25 cellular contexts compared by ENCODE assay signal in the genomic region with DNA sequence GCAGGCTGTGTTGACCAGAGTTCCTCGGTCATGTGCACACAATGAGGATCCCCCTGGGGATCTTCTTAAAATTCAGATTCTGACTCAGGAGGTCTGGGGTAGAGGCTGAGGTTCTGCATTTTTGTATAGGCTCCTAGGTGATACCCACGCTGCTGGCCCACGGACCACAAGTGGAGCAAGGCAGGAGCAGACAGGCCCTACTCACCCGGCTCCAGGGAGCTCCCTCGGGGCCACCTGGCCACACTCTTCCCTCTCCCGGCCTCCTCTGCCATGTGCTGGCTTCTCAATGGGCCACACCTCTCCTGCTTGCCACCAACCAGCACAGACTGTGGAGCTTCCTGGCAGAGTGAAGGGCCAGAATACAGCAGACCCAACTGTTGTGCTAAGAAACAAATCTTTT. TPM values are rescaled to one million over a fixed set of nuclear protein-coding genes. Genes with fewer than 3 reads are reported as not detected.
DNase-seq lines count a peak whose midpoint lies in the region; ATAC-seq and TF ChIP-seq lines count a peak whose summit lies in the region.
"Had no signal": no experiment of that assay in that cellular context is flagged by ENCODE, and none has a peak within 500 bp of the region (broad histone marks: within the 10 kb centered on the region; RNA-seq: fewer than 3 reads in every experiment).

No MANE protein-coding gene starts in this region.

- peak overlapping the region; percentile 60 to 79 for H3K27ac Mint-ChIP-seq in activated naive CD4-positive, alpha-beta T cell treated with anti-CD3 and anti-CD28 coated beads, Interleukin-2, amount 50 U/mL, for 72 hours
- H3K27ac Mint-ChIP-seq in activated naive CD4-positive, alpha-beta T cell treated with anti-CD3 and anti-CD28 coated beads for 36 hours, result no peak overlapping the region
- no peak overlapping the region for H3K27ac Mint-ChIP-seq in natural killer cell treated with Interleukin-12 subunit alpha and Interleukin-12 subunit beta and Interleukin-15 and Interleukin-18, amount 100 ng/mL, for 72 hours
- H3K27ac Mint-ChIP-seq in natural killer cell, result peak overlapping the region in 1 of 2 donors; percentile 59
- peak overlapping the region; percentile 80 for H3K27ac Mint-ChIP-seq in T-helper 17 cell
- peak overlapping the region; percentile 88 for H3K27ac Mint-ChIP-seq in stimulated activated effector memory CD8-positive, alpha-beta T cell treated with anti-CD3 and anti-CD28 coated beads, Interleukin-12 subunit alpha, Interleukin-12 subunit beta, amount 100 ng/mL, for 72 hours
- no peak overlapping the region for H3K27ac Mint-ChIP-seq in CD8-positive, alpha-beta memory T cell
- H3K27ac Mint-ChIP-seq: CD14-positive monocyte, GM23338, HFFc6 had no signal

- intact Hi-C loops in activated naive CD4-positive, alpha-beta T cell treated with anti-CD3 and anti-CD28 coated beads for 36 hours (cut with micrococcal nuclease), result no loop called here
- intact Hi-C loops in natural killer cell (cut with micrococcal nuclease), result no loop called here

- DNase-seq in activated naive CD4-positive, alpha-beta T cell treated with anti-CD3 and anti-CD28 coated beads, Interleukin-2, amount 50 U/mL, for 72 hours (ENCODE audit: low spot score in 2 of 2), result no peak
- no peak for DNase-seq in activated naive CD4-positive, alpha-beta T cell treated with anti-CD3 and anti-CD28 coated beads for 36 hours
- no peak for DNase-seq in natural killer cell treated with Interleukin-12 subunit alpha and Interleukin-12 subunit beta and Interleukin-15 and Interleukin-18, amount 100 ng/mL, for 72 hours (ENCODE audit: low spot score)
- DNase-seq in natural killer cell, result no peak
- DNase-seq in T-helper 17 cell, result no peak
- DNase-seq in stimulated activated effector memory CD8-positive, alpha-beta T cell treated with anti-CD3 and anti-CD28 coated beads, Interleukin-12 subunit alpha, Interleukin-12 subunit beta, amount 100 ng/mL, for 72 hours (ENCODE audit: low spot score in 2 of 2), result no peak
- DNase-seq in CD8-positive, alpha-beta memory T cell, result no peak
- DNase-seq: 8988T; ACHN; AML-193; BE2C; Calu3; CD4-positive, alpha-beta T cell; COR-L47; DMS53; DMS79 treated with DMSO at 0.1 percent for 48 hours; GF-D8; HFFc6 had no signal

- H3K27ac ChIP-seq in CD8-positive, alpha-beta memory T cell (ENCODE audit: low read depth, low read length), result no peak overlapping the region
- H3K27ac ChIP-seq: A549; BLaER1 treated with 17β-estradiol and CSF1 and Interleukin-3, amounts not matched to agents 10 nM and 100 nM had no signal

- H3K4me3 Mint-ChIP-seq in activated naive CD4-positive, alpha-beta T cell treated with anti-CD3 and anti-CD28 coated beads for 36 hours, result no peak overlapping the region
- H3K4me3 Mint-ChIP-seq in natural killer cell treated with Interleukin-12 subunit alpha and Interleukin-12 subunit beta and Interleukin-15 and Interleukin-18, amount 100 ng/mL, for 72 hours, result no peak overlapping the region
- no peak overlapping the region for H3K4me3 Mint-ChIP-seq in natural killer cell
- H3K4me3 Mint-ChIP-seq in T-helper 17 cell, result no peak overlapping the region
- no peak overlapping the region for H3K4me3 Mint-ChIP-seq in stimulated activated effector memory CD8-positive, alpha-beta T cell treated with anti-CD3 and anti-CD28 coated beads, Interleukin-12 subunit alpha, Interleukin-12 subunit beta, amount 100 ng/mL, for 72 hours
- H3K4me3 Mint-ChIP-seq in CD8-positive, alpha-beta memory T cell, result no peak overlapping the region
- H3K4me3 Mint-ChIP-seq: CD14-positive monocyte; CD4-positive, alpha-beta T cell; GM23338; HFFc6 had no signal

- H3K4me1 ChIP-seq in CD8-positive, alpha-beta memory T cell (ENCODE audit: insufficient read depth, low read length), result no peaks in the 10 kb centered on the region
- H3K4me1 ChIP-seq: A549, BE2C, HAP-1 had no signal

- POLR2A ChIA-PET in CD8-positive, alpha-beta memory T cell (lab: Charles Lee), result no interaction called here

- peaks cover 8% of the 10 kb centered on the region for H3K4me1 Mint-ChIP-seq in activated naive CD4-positive, alpha-beta T cell treated with anti-CD3 and anti-CD28 coated beads for 36 hours (ENCODE audit: low read depth)
- peaks cover 0 to 13% of the 10 kb centered on the region in 2 donors for H3K4me1 Mint-ChIP-seq in natural killer cell treated with Interleukin-12 subunit alpha and Interleukin-12 subunit beta and Interleukin-15 and Interleukin-18, amount 100 ng/mL, for 72 hours (ENCODE audit: low read depth in 2 of 2)
- H3K4me1 Mint-ChIP-seq in natural killer cell, result peaks cover 6 to 11% of the 10 kb centered on the region in 2 donors
- H3K4me1 Mint-ChIP-seq in T-helper 17 cell, result peaks cover 13% of the 10 kb centered on the region
- H3K4me1 Mint-ChIP-seq in stimulated activated effector memory CD8-positive, alpha-beta T cell treated with anti-CD3 and anti-CD28 coated beads, Interleukin-12 subunit alpha, Interleukin-12 subunit beta, amount 100 ng/mL, for 72 hours, result peaks cover 5% of the 10 kb centered on the region
- H3K4me1 Mint-ChIP-seq in CD8-positive, alpha-beta memory T cell, result peaks cover 0 to 4% (median 2%) of the 10 kb centered on the region in 3 donors
- H3K4me1 Mint-ChIP-seq: GM23338 had no signal

- H3K9me3 Mint-ChIP-seq in activated naive CD4-positive, alpha-beta T cell treated with anti-CD3 and anti-CD28 coated beads, Interleukin-2, amount 50 U/mL, for 72 hours, result peaks cover 0 to 4% of the 10 kb centered on the region in 2 donors
- H3K9me3 Mint-ChIP-seq in activated naive CD4-positive, alpha-beta T cell treated with anti-CD3 and anti-CD28 coated beads for 36 hours, result no peaks in the 10 kb centered on the region
- no peaks in the 10 kb centered on the region for H3K9me3 Mint-ChIP-seq in natural killer cell treated with Interleukin-12 subunit alpha and Interleukin-12 subunit beta and Interleukin-15 and Interleukin-18, amount 100 ng/mL, for 72 hours
- H3K9me3 Mint-ChIP-seq in natural killer cell, result no peaks in the 10 kb centered on the region
- H3K9me3 Mint-ChIP-seq in stimulated activated effector memory CD8-positive, alpha-beta T cell treated with anti-CD3 and anti-CD28 coated beads, Interleukin-12 subunit alpha, Interleukin-12 subunit beta, amount 100 ng/mL, for 72 hours, result no peaks in the 10 kb centered on the region
- no peaks in the 10 kb centered on the region for H3K9me3 Mint-ChIP-seq in CD8-positive, alpha-beta memory T cell
- H3K9me3 Mint-ChIP-seq: CD4-positive, alpha-beta T cell; GM23338; HFFc6 had no signal

- peak; percentile 4 to 21 for ATAC-seq in activated naive CD4-positive, alpha-beta T cell treated with anti-CD3 and anti-CD28 coated beads, Interleukin-2, amount 50 U/mL, for 72 hours
- peak; percentile 34 to 39 for ATAC-seq in natural killer cell treated with Interleukin-12 subunit alpha and Interleukin-12 subunit beta and Interleukin-15 and Interleukin-18, amount 100 ng/mL, for 72 hours
- ATAC-seq in natural killer cell (no peak), T-helper 17 cell (no peak)
- ATAC-seq in stimulated activated effector memory CD8-positive, alpha-beta T cell treated with anti-CD3 and anti-CD28 coated beads, Interleukin-12 subunit alpha, Interleukin-12 subunit beta, amount 100 ng/mL, for 72 hours, result no peak
- ATAC-seq: A549, GM23338 had no signal

- no peaks in the 10 kb centered on the region for H3K27me3 ChIP-seq in CD8-positive, alpha-beta memory T cell (ENCODE audit: insufficient read depth, low read length, poor library complexity, severe bottlenecking)
- H3K27me3 ChIP-seq: BE2C; BLaER1 treated with 17β-estradiol and CSF1 and Interleukin-3, amounts not matched to agents 10 nM and 100 nM had no signal

- no peaks in the 10 kb centered on the region for H3K27me3 Mint-ChIP-seq in activated naive CD4-positive, alpha-beta T cell treated with anti-CD3 and anti-CD28 coated beads for 36 hours (ENCODE audit: low read depth)
- H3K27me3 Mint-ChIP-seq in natural killer cell treated with Interleukin-12 subunit alpha and Interleukin-12 subunit beta and Interleukin-15 and Interleukin-18, amount 100 ng/mL, for 72 hours, result no peaks in the 10 kb centered on the region
- H3K27me3 Mint-ChIP-seq in natural killer cell (ENCODE audit: low read depth in 2 of 2) (peaks cover 0 to 2% of the 10 kb centered on the region in 2 donors), T-helper 17 cell (no peaks in the 10 kb centered on the region)
- no peaks in the 10 kb centered on the region for H3K27me3 Mint-ChIP-seq in CD8-positive, alpha-beta memory T cell
- H3K27me3 Mint-ChIP-seq: CD4-positive, alpha-beta T cell had no signal

- H3K36me3 Mint-ChIP-seq in activated naive CD4-positive, alpha-beta T cell treated with anti-CD3 and anti-CD28 coated beads, Interleukin-2, amount 50 U/mL, for 72 hours, result no peaks in the 10 kb centered on the region
- no peaks in the 10 kb centered on the region for H3K36me3 Mint-ChIP-seq in activated naive CD4-positive, alpha-beta T cell treated with anti-CD3 and anti-CD28 coated beads for 36 hours (ENCODE audit: low read depth)
- no peaks in the 10 kb centered on the region for H3K36me3 Mint-ChIP-seq in natural killer cell treated with Interleukin-12 subunit alpha and Interleukin-12 subunit beta and Interleukin-15 and Interleukin-18, amount 100 ng/mL, for 72 hours
- H3K36me3 Mint-ChIP-seq in natural killer cell, result no peaks in the 10 kb centered on the region
- no peaks in the 10 kb centered on the region for H3K36me3 Mint-ChIP-seq in T-helper 17 cell (ENCODE audit: low read depth)
- H3K36me3 Mint-ChIP-seq in stimulated activated effector memory CD8-positive, alpha-beta T cell treated with anti-CD3 and anti-CD28 coated beads, Interleukin-12 subunit alpha, Interleukin-12 subunit beta, amount 100 ng/mL, for 72 hours, result peaks cover 19% of the 10 kb centered on the region
- no peaks in the 10 kb centered on the region for H3K36me3 Mint-ChIP-seq in CD8-positive, alpha-beta memory T cell
- H3K36me3 Mint-ChIP-seq: CD14-positive monocyte had no signal

- no peak for TF ChIP-seq CTCF in natural killer cell (IDR thresholded peaks at IDR 0.05)

- H3K9me3 ChIP-seq in T-helper 17 cell (ENCODE audit: control insufficient read depth, low read length, poor library complexity, severe bottlenecking), result no peaks in the 10 kb centered on the region
- no peaks in the 10 kb centered on the region for H3K9me3 ChIP-seq in CD8-positive, alpha-beta memory T cell (ENCODE audit: low read length)
- H3K9me3 ChIP-seq: A549; BE2C; BLaER1 treated with 17β-estradiol and CSF1 and Interleukin-3, amounts not matched to agents 10 nM and 100 nM; HAP-1 had no signal

- no peak overlapping the region for H3K4me3 ChIP-seq in CD8-positive, alpha-beta memory T cell (ENCODE audit: low read length)
- H3K4me3 ChIP-seq: A549; BLaER1 treated with 17β-estradiol and CSF1 and Interleukin-3, amounts not matched to agents 10 nM and 100 nM; GM23338; HAP-1 had no signal

- CTCF ChIA-PET in activated naive CD4-positive, alpha-beta T cell treated with anti-CD3 and anti-CD28 coated beads for 36 hours (lab: Charles Lee), result interaction anchor here (1.3 to 4.0 kb wide), 2 partner anchors 16 to 31 kb away, joined by 3 to 12 read pairs; no protein-coding TSS in a partner anchor
- CTCF ChIA-PET in CD8-positive, alpha-beta memory T cell (lab: Charles Lee), result interaction anchor here (0.9 kb wide), 1 partner anchor 35 kb away, joined by 3 read pairs; no protein-coding TSS in a partner anchor

- no peaks in the 10 kb centered on the region for H3K36me3 ChIP-seq in CD8-positive, alpha-beta memory T cell (ENCODE audit: insufficient read depth, low read length)
- H3K36me3 ChIP-seq: BE2C, HAP-1 had no signal

RNA-seq across cellular contexts. Expression of gene GP9, which starts 23.9 kb away (rescaled TPM):
- total RNA-seq in activated naive CD4-positive, alpha-beta T cell treated with anti-CD3 and anti-CD28 coated beads, Interleukin-2, amount 50 U/mL, for 72 hours, result not detected
- total RNA-seq in activated naive CD4-positive, alpha-beta T cell treated with anti-CD3 and anti-CD28 coated beads for 36 hours, result not detected
- total RNA-seq in natural killer cell treated with Interleukin-12 subunit alpha and Interleukin-12 subunit beta and Interleukin-15 and Interleukin-18, amount 100 ng/mL, for 72 hours, result under 1 TPM in 1 of 2 donors, not detected in 1; 0.45 TPM
- 1 to 10 TPM in 2 of 3 donors, under 1 TPM in 1; 0.86 to 8.6 (median 3.8) TPM for total RNA-seq in natural killer cell
- total RNA-seq in T-helper 17 cell, result 10 to 100 TPM in 1 of 2 donors, 1 to 10 TPM in 1; 3.8 to 68.5 TPM
- not detected for total RNA-seq in CD8-positive, alpha-beta memory T cell
- polyA plus RNA-seq in CD8-positive, alpha-beta memory T cell, result not detected
- total RNA-seq: Calu3; CD4-positive, alpha-beta T cell; Daoy; G401; GM23338; HFFc6 had no signal
- polyA plus RNA-seq: A549, GM23338 had no signal

RNA-seq across cellular contexts. Expression of gene RAB43, which starts 37.1 kb away (rescaled TPM):
- 10 to 100 TPM; 57.4 to 64.1 TPM for total RNA-seq in activated naive CD4-positive, alpha-beta T cell treated with anti-CD3 and anti-CD28 coated beads, Interleukin-2, amount 50 U/mL, for 72 hours
- total RNA-seq in activated naive CD4-positive, alpha-beta T cell treated with anti-CD3 and anti-CD28 coated beads for 36 hours, result 10 to 100 TPM; 73.9 to 80.0 TPM
- total RNA-seq in natural killer cell treated with Interleukin-12 subunit alpha and Interleukin-12 subunit beta and Interleukin-15 and Interleukin-18, amount 100 ng/mL, for 72 hours, result 10 to 100 TPM; 50.7 to 53.9 TPM
- total RNA-seq in natural killer cell (10 to 100 TPM; 36.5 to 47.2 (median 38.3) TPM), T-helper 17 cell (10 to 100 TPM; 33.7 to 37.8 TPM)
- 10 to 100 TPM; 22.9 to 28.6 TPM for total RNA-seq in CD8-positive, alpha-beta memory T cell
- 14.9 TPM for polyA plus RNA-seq in CD8-positive, alpha-beta memory T cell

Comparison
In these comparisons a context has a peak if more than half of its experiments do, and no peak if none do; other contexts are left out.
1. ATAC-seq: peak in activated naive CD4-positive, alpha-beta T cell treated with anti-CD3 and anti-CD28 coated beads, Interleukin-2, amount 50 U/mL, for 72 hours (2 of 2) and natural killer cell treated with Interleukin-12 subunit alpha and Interleukin-12 subunit beta and Interleukin-15 and Interleukin-18, amount 100 ng/mL, for 72 hours (2 of 2); none in natural killer cell (0 of 3), T-helper 17 cell (single experiment) and stimulated activated effector memory CD8-positive, alpha-beta T cell treated with anti-CD3 and anti-CD28 coated beads, Interleukin-12 subunit alpha, Interleukin-12 subunit beta, amount 100 ng/mL, for 72 hours (single experiment).
2. H3K27ac Mint-ChIP-seq: peak in activated naive CD4-positive, alpha-beta T cell treated with anti-CD3 and anti-CD28 coated beads, Interleukin-2, amount 50 U/mL, for 72 hours (2 of 2), T-helper 17 cell (single experiment) and stimulated activated effector memory CD8-positive, alpha-beta T cell treated with anti-CD3 and anti-CD28 coated beads, Interleukin-12 subunit alpha, Interleukin-12 subunit beta, amount 100 ng/mL, for 72 hours (single experiment); none in activated naive CD4-positive, alpha-beta T cell treated with anti-CD3 and anti-CD28 coated beads for 36 hours (single experiment), natural killer cell treated with Interleukin-12 subunit alpha and Interleukin-12 subunit beta and Interleukin-15 and Interleukin-18, amount 100 ng/mL, for 72 hours (0 of 2) and CD8-positive, alpha-beta memory T cell (0 of 8).